In the genomic region with DNA sequence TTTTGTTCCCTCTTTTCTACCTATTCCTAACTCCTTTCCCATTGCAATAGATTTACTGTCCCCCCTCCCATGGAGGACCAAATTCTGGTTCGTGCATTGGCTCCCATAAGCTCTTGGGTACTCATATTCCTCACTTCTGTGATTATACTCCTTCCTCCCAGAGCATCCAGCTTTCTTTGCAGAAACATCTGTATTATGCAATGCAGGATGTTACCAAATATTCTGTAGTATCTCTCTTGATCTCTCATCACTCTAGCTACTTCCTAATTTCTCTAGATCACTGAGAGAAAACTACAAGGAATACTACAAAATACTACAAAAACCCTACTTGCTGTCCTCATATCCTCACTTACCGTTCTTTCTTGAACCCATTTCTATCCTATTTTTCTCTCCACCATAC, we compare ENCODE assay signal across 26 cellular contexts.
"Had no signal": no experiment of that assay in that cellular context is flagged by ENCODE, and none has a peak within 500 bp of the region (broad histone marks: within the 10 kb centered on the region; RNA-seq: fewer than 3 reads in every experiment).

No MANE protein-coding gene starts in this region.

- H3K4me3 Mint-ChIP-seq: activated CD8-positive, alpha-beta T cell treated with anti-CD3 and anti-CD28 coated beads for 36 hours; activated naive CD4-positive, alpha-beta T cell treated with anti-CD3 and anti-CD28 coated beads, Interleukin-2, amount 50 U/mL, for 24 hours; activated naive CD8-positive, alpha-beta T cell treated with anti-CD3 and anti-CD28 coated beads, Interleukin-2, amount 50 U/mL, for 24 hours; activated T-cell treated with anti-CD3 and anti-CD28 coated beads, Interleukin-2, amount 50 U/mL, for 4 hours; mesothelial cell of epicardium; naive B cell; WTC11 had no signal

- H3K27me3 Mint-ChIP-seq: activated CD8-positive, alpha-beta T cell treated with anti-CD3 and anti-CD28 coated beads for 36 hours; progenitor cell of endocrine pancreas had no signal

- ATAC-seq: activated CD8-positive, alpha-beta T cell treated with anti-CD3 and anti-CD28 coated beads for 36 hours; activated naive CD8-positive, alpha-beta T cell treated with anti-CD3 and anti-CD28 coated beads, Interleukin-2, amount 50 U/mL, for 24 hours; activated T-cell treated with anti-CD3 and anti-CD28 coated beads, Interleukin-2, amount 50 U/mL, for 4 hours; left colon; sciatic nerve; stimulated activated naive CD8-positive, alpha-beta T cell treated with anti-CD3 and anti-CD28 coated beads, Interleukin-15, Interleukin-2, amounts not matched to agents 100 U/mL and 50 U/mL, for 24 hours; WTC11 had no signal

- H3K4me3 ChIP-seq: esophagus muscularis mucosa, hepatocyte, ovary, skin epidermis, testis, transverse colon had no signal

- H3K9me3 Mint-ChIP-seq: activated CD8-positive, alpha-beta T cell treated with anti-CD3 and anti-CD28 coated beads for 36 hours; activated naive CD4-positive, alpha-beta T cell treated with anti-CD3 and anti-CD28 coated beads, Interleukin-2, amount 50 U/mL, for 24 hours; activated T-helper 2 cell treated with anti-CD3 and anti-CD28 coated beads, Interferon-gamma antibody, Interleukin-2, Interleukin-4, amounts not matched to agents 10 μg/mL and 5 μg/mL and 100 μg/mL, durations not matched to agents 14 hours and 24 hours and 36 hours had no signal

- H3K36me3 Mint-ChIP-seq: activated naive CD4-positive, alpha-beta T cell treated with anti-CD3 and anti-CD28 coated beads, Interleukin-2, amount 50 U/mL, for 24 hours; mesothelial cell of epicardium had no signal

- H3K27ac ChIP-seq: esophagus muscularis mucosa, hepatocyte, ovary, skin epidermis, testis, transverse colon had no signal

- H3K4me1 ChIP-seq: esophagus muscularis mucosa, testis, transverse colon had no signal

- DNase-seq: activated CD4-positive, alpha-beta T cell treated with anti-CD3 and anti-CD28 coated beads, Interleukin-2, amount 50 U/mL, for 1 hour; activated CD8-positive, alpha-beta T cell treated with anti-CD3 and anti-CD28 coated beads for 36 hours; activated naive CD8-positive, alpha-beta T cell treated with anti-CD3 and anti-CD28 coated beads, Interleukin-2, amount 50 U/mL, for 24 hours; activated T-cell treated with anti-CD3 and anti-CD28 coated beads, Interleukin-2, amount 50 U/mL, for 4 hours; amygdala; central memory CD4-positive, alpha-beta T cell; glutamatergic neuron; kidney; left colon; naive B cell; ovary; stimulated activated CD4-positive, alpha-beta T cell treated with anti-CD3 and anti-CD28 coated beads, Interleukin-12 subunit alpha, Interleukin-12 subunit beta, amount 100 ng/mL, for 4 hours; stimulated activated CD4-positive, alpha-beta T cell treated with anti-CD3 and anti-CD28 coated beads, Interleukin-4, amount 100 ng/mL, for 1 hour; stimulated activated naive CD8-positive, alpha-beta T cell treated with anti-CD3 and anti-CD28 coated beads, Interleukin-15, Interleukin-2, amounts not matched to agents 100 U/mL and 50 U/mL, for 24 hours; T-helper 2 cell; testis; transverse colon had no signal

- H3K4me1 Mint-ChIP-seq: activated naive CD4-positive, alpha-beta T cell treated with anti-CD3 and anti-CD28 coated beads, Interleukin-2, amount 50 U/mL, for 24 hours; activated naive CD8-positive, alpha-beta T cell treated with anti-CD3 and anti-CD28 coated beads, Interleukin-2, amount 50 U/mL, for 24 hours; naive B cell had no signal

- H3K27me3 ChIP-seq: esophagus muscularis mucosa, hepatocyte, ovary, testis, transverse colon had no signal

- H3K27ac Mint-ChIP-seq: activated CD8-positive, alpha-beta T cell treated with anti-CD3 and anti-CD28 coated beads for 36 hours; activated naive CD4-positive, alpha-beta T cell treated with anti-CD3 and anti-CD28 coated beads, Interleukin-2, amount 50 U/mL, for 24 hours; activated naive CD8-positive, alpha-beta T cell treated with anti-CD3 and anti-CD28 coated beads, Interleukin-2, amount 50 U/mL, for 24 hours; activated T-helper 2 cell treated with anti-CD3 and anti-CD28 coated beads, Interferon-gamma antibody, Interleukin-2, Interleukin-4, amounts not matched to agents 10 μg/mL and 5 μg/mL and 100 μg/mL, durations not matched to agents 14 hours and 24 hours and 36 hours; mesothelial cell of epicardium; naive B cell; progenitor cell of endocrine pancreas; WTC11 had no signal
